Comparison of ENCODE assay signal across 12 cellular contexts in the genomic region with DNA sequence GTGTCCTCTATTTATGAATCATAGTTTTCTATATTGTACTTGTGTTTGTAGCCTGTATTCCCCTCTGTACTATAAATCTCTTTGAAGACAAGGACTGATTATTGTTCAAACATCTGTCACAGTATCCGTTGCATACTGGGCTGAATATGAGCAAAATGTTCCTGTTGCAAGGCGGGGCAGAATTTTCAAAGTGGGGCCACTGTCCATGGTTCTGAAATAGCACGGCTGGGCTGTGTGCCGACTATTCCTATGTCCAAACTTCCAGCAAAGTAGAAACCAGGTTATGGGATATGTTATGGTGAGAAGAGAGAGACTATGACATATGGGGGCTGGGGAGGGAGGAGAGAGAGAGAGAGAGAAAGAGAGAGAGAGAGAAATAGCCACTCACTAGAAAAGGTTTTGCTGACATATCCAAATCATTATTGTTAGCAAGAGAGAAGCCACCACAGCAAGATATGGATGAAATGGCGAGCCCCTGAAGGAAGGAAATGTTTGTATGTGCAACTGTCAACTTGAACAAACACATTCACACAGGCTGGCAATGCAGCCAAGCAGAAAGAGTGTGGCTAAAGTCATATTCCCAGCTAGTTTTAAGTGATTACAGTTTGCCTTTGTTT.
A peak's percentile ranks its signal among the peaks of the same experiment; 100 is the strongest.
DNase-seq lines count a peak whose midpoint lies in the region; ATAC-seq and TF ChIP-seq lines count a peak whose summit lies in the region.
"Had no signal": no experiment of that assay in that cellular context is flagged by ENCODE, and none has a peak within 500 bp of the region (broad histone marks: within the 10 kb centered on the region; RNA-seq: fewer than 3 reads in every experiment).

No MANE protein-coding gene starts in this region.

- in situ Hi-C loops in astrocyte of the spinal cord (cut with HindIII; ENCODE audit: low sequenced_read_pairs): no loop called here

- ATAC-seq in GM19455 (IDR thresholded peaks at IDR 0.05; ENCODE audit: unreplicated experiment) (no peak), GM19467 (IDR thresholded peaks at IDR 0.05; ENCODE audit: unreplicated experiment) (no peak)
- ATAC-seq in natural killer cell treated with Interleukin-12 subunit alpha and Interleukin-12 subunit beta and Interleukin-15 and Interleukin-18, amount 100 ng/mL, for 72 hours: no peak

- CTCF ChIA-PET in GM10248 (lab: Yijun Ruan, JAX): no interaction called here

- POLR2A ChIA-PET in GM10248 (lab: Yijun Ruan, JAX): no interaction called here

- H3K27ac Mint-ChIP-seq in natural killer cell treated with Interleukin-12 subunit alpha and Interleukin-12 subunit beta and Interleukin-15 and Interleukin-18, amount 100 ng/mL, for 72 hours: no peak overlapping the region

- H3K36me3 Mint-ChIP-seq in natural killer cell treated with Interleukin-12 subunit alpha and Interleukin-12 subunit beta and Interleukin-15 and Interleukin-18, amount 100 ng/mL, for 72 hours: no peaks in the 10 kb centered on the region

- H3K4me3 Mint-ChIP-seq in natural killer cell treated with Interleukin-12 subunit alpha and Interleukin-12 subunit beta and Interleukin-15 and Interleukin-18, amount 100 ng/mL, for 72 hours: no peak overlapping the region
- H3K4me3 Mint-ChIP-seq: central memory CD8-positive, alpha-beta T cell had no signal

- H3K4me3 ChIP-seq in astrocyte of the spinal cord (ENCODE audit: low read depth, low read length): no peak overlapping the region

- no peaks in the 10 kb centered on the region for H3K4me1 Mint-ChIP-seq in natural killer cell treated with Interleukin-12 subunit alpha and Interleukin-12 subunit beta and Interleukin-15 and Interleukin-18, amount 100 ng/mL, for 72 hours (ENCODE audit: low read depth in 2 of 2)
- H3K4me1 Mint-ChIP-seq: central memory CD8-positive, alpha-beta T cell had no signal

- H3K27me3 Mint-ChIP-seq in natural killer cell treated with Interleukin-12 subunit alpha and Interleukin-12 subunit beta and Interleukin-15 and Interleukin-18, amount 100 ng/mL, for 72 hours: peaks cover 3 to 6% of the 10 kb centered on the region in 2 donors

- no peak for TF ChIP-seq CTCF in GM10248 (IDR thresholded peaks at IDR 0.05; ENCODE audit: control extremely low read depth, extremely low read depth, low read depth, missing control alignments)
- TF ChIP-seq CTCF in astrocyte of the spinal cord (IDR thresholded peaks at IDR 0.05; ENCODE audit: low read depth, low read length): no peak

- H3K9me3 Mint-ChIP-seq in natural killer cell treated with Interleukin-12 subunit alpha and Interleukin-12 subunit beta and Interleukin-15 and Interleukin-18, amount 100 ng/mL, for 72 hours: no peaks in the 10 kb centered on the region
- H3K9me3 Mint-ChIP-seq: central memory CD8-positive, alpha-beta T cell had no signal

- DNase-seq in GM10248 (ENCODE audit: extremely low spot score): peak; percentile 23
- DNase-seq in KG1 (lab: John Stamatoyannopoulos, UW): peak; percentile 5
- peak; percentile 25 for DNase-seq in astrocyte of the spinal cord (ENCODE audit: low read depth, low spot score)
- DNase-seq in lung microvascular endothelial cell (ENCODE audit: low read depth in 2 of 2): peak; percentile 36 to 53
- no peak for DNase-seq in NCI-H748 treated with DMSO at 0.1 percent for 48 hours (lab: John Stamatoyannopoulos, UW)
- no peak for DNase-seq in natural killer cell treated with Interleukin-12 subunit alpha and Interleukin-12 subunit beta and Interleukin-15 and Interleukin-18, amount 100 ng/mL, for 72 hours (ENCODE audit: low spot score)
- DNase-seq: islet precursor cell, NCI-H187, WERI-Rb-1 had no signal

Comparison
In these comparisons a context has a peak if more than half of its experiments do, and no peak if none do; other contexts are left out.
1. DNase-seq: peak in GM10248 (single experiment), KG1 (single experiment), astrocyte of the spinal cord (single experiment) and lung microvascular endothelial cell (2 of 2); none in NCI-H748 treated with DMSO at 0.1 percent for 48 hours (single experiment) and natural killer cell treated with Interleukin-12 subunit alpha and Interleukin-12 subunit beta and Interleukin-15 and Interleukin-18, amount 100 ng/mL, for 72 hours (single experiment).